8 cellular contexts compared by ENCODE assay signal in genomic region chr20:5119435-5120188, GRCh38.
DNase-seq lines count a peak whose midpoint lies in the region; ATAC-seq and FAIRE-seq lines count a peak whose summit lies in the region.

PCNA (minus strand) TSS chr20:5119958; CDS start chr20:5119798, 160 bp downstream.

- ATAC-seq in GM21367 (IDR thresholded peaks at IDR 0.05; ENCODE audit: unreplicated experiment), result peak; percentile 88
- ATAC-seq in effector memory CD8-positive, alpha-beta T cell (replicated peaks), result peak; percentile 89
- ATAC-seq in memory B cell (ENCODE audit: low read depth), result peak; percentile 86

- H3K4me3 Mint-ChIP-seq in effector memory CD8-positive, alpha-beta T cell, result peak within 1 kb of the TSS; percentile 85 to 90
- peak within 1 kb of the TSS; percentile 93 for H3K4me3 Mint-ChIP-seq in memory B cell

- H3K36me3 Mint-ChIP-seq in effector memory CD8-positive, alpha-beta T cell (ENCODE audit: insufficient read depth), result peaks cover 54% of the 10 kb centered on the region
- peaks cover 10% of the 10 kb centered on the region for H3K36me3 Mint-ChIP-seq in memory B cell

- peak; percentile 97 for FAIRE-seq in HTR-8/SVneo (lab: Jason Lieb, UNC)

- peak within 1 kb of the TSS; percentile 92 for H3K27ac Mint-ChIP-seq in effector memory CD8-positive, alpha-beta T cell
- peak within 1 kb of the TSS; percentile 73 for H3K27ac Mint-ChIP-seq in memory B cell

- DNase-seq in COLO829 (ENCODE audit: low spot score), result peak; percentile 98
- DNase-seq in HTR-8/SVneo (ENCODE audit: insufficient read length, low spot score), result peak; percentile 96
- peak; percentile 95 for DNase-seq in NOMO-1 treated with dmso at 0.1 percent for 144 hours (lab: John Stamatoyannopoulos, UW; ENCODE audit: unreplicated experiment)
- peak; percentile 80 to 96 (median 86) for DNase-seq in activated CD8-positive, alpha-beta memory T cell treated with anti-CD3 and anti-CD28 coated beads for 48 hours (ENCODE audit: low read depth in 2 of 3, low spot score in 2 of 3)
- peak; percentile 91 to 93 (median 92) for DNase-seq in effector memory CD8-positive, alpha-beta T cell
- peak; percentile 84 to 89 for DNase-seq in memory B cell (ENCODE audit: low spot score in 2 of 2)
- peak; percentile 94 for DNase-seq in stimulated activated CD8-positive, alpha-beta memory T cell treated with anti-CD3 and anti-CD28 coated beads, Interleukin-12 subunit alpha, Interleukin-12 subunit beta, amount 100 ng/mL, for 24 hours (ENCODE audit: extremely low read depth)

- H3K9me3 Mint-ChIP-seq in effector memory CD8-positive, alpha-beta T cell, result no peaks in the 10 kb centered on the region
- no peaks in the 10 kb centered on the region for H3K9me3 Mint-ChIP-seq in memory B cell

- H3K27me3 Mint-ChIP-seq in effector memory CD8-positive, alpha-beta T cell, result no peaks in the 10 kb centered on the region
- no peaks in the 10 kb centered on the region for H3K27me3 Mint-ChIP-seq in memory B cell

- peaks cover 8 to 14% of the 10 kb centered on the region in 2 donors for H3K4me1 Mint-ChIP-seq in effector memory CD8-positive, alpha-beta T cell (ENCODE audit: low read depth in 2 of 2)
- peaks cover 3% of the 10 kb centered on the region for H3K4me1 Mint-ChIP-seq in memory B cell

Comparison
In these comparisons a context has a peak if more than half of its experiments do, and no peak if none do; other contexts are left out.
1. Peak in every context shown above with its lines: DNase-seq and ATAC-seq.